15 cellular contexts compared by ENCODE assay signal in the genomic region with DNA sequence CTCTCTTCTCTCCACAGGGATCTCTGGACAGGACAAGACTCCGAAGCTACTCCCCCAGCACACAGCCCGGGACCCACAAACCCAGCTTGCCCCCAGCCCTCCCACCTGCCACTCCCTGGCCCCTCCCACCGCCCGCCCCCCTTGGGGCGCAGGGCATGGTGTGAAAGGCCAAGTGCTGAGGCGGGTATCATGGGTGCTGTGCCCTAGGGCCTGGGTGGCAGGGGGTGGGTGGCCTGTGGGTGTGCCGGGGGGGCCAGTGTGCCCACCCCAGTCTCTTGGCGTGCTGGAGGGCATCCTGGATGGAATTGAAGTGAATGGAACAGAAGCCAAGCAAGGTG. TPM values are rescaled to one million over a fixed set of nuclear protein-coding genes. Genes with fewer than 3 reads are reported as not detected.
A peak's percentile ranks its signal among the peaks of the same experiment; 100 is the strongest.
DNase-seq lines count a peak whose midpoint lies in the region; ATAC-seq and TF ChIP-seq lines count a peak whose summit lies in the region.
"Had no signal": no experiment of that assay in that cellular context is flagged by ENCODE, and none has a peak within 500 bp of the region (broad histone marks: within the 10 kb centered on the region; RNA-seq: fewer than 3 reads in every experiment).

No MANE protein-coding gene starts in this region.

- DNase-seq in Peyer's patch (no peak), islet precursor cell (no peak), putamen (ENCODE audit: low spot score) (no peak), endodermal cell (no peak)
- DNase-seq: activated naive CD4-positive, alpha-beta T cell treated with Interleukin-2 at 50 U/mL for 16 hours; foreskin keratinocyte; kidney glomerular epithelial cell; NCI-H1105 treated with DMSO at 0.1 percent for 48 hours; occipital lobe; PC-3 had no signal

- 86 to 100% methylated on average over 1 to 8 of the region's 8 CpGs for WGBS in endodermal cell (ENCODE audit: insufficient coverage in 1 of 2, insufficient read length in 1 of 2), 2 experiments

- H3K27ac Mint-ChIP-seq in endodermal cell, result no peak overlapping the region
- H3K27ac Mint-ChIP-seq: T-helper 1 cell treated with Interleukin-12 subunit alpha and Interleukin-12 subunit beta and Interleukin-4 antibody, amounts not matched to agents 30 μg/mL and 1 μg/mL, for 36 hours had no signal

- no peak for TF ChIP-seq POLR2A in Peyer's patch (IDR thresholded peaks at IDR 0.05)

- H3K4me1 Mint-ChIP-seq in endodermal cell, result peaks cover 61% of the 10 kb centered on the region

- TF ChIP-seq CTCF in Peyer's patch (IDR thresholded peaks at IDR 0.05) (no peak), endodermal cell (conservative IDR thresholded peaks at IDR 0.05) (no peak)

- H3K9me3 ChIP-seq in Peyer's patch (no peaks in the 10 kb centered on the region), muscle layer of colon (ENCODE audit: low read length) (no peaks in the 10 kb centered on the region), endodermal cell (ENCODE audit: control insufficient read depth, low read length) (no peaks in the 10 kb centered on the region)

- H3K27ac ChIP-seq in Peyer's patch (peak overlapping the region; percentile 78 to 100 (median 94)), cingulate gyrus (ENCODE audit: low read depth, low read length) (peak overlapping the region; percentile 100), muscle layer of colon (ENCODE audit: low read depth, low read length) (peak overlapping the region; percentile 96), temporal lobe (ENCODE audit: low read depth, low read length) (peak overlapping the region; percentile 100), endodermal cell (ENCODE audit: low read depth, low read length) (no peak overlapping the region)
- H3K27ac ChIP-seq: foreskin keratinocyte had no signal

- peaks cover 6% of the 10 kb centered on the region for H3K36me3 Mint-ChIP-seq in endodermal cell (ENCODE audit: low read depth)

- no peak overlapping the region for H3K4me3 Mint-ChIP-seq in endodermal cell
- H3K4me3 Mint-ChIP-seq: T-helper 1 cell treated with Interleukin-12 subunit alpha and Interleukin-12 subunit beta and Interleukin-4 antibody, amounts not matched to agents 30 μg/mL and 1 μg/mL, for 36 hours had no signal

- peaks cover 36 to 80% (median 48%) of the 10 kb centered on the region in 4 donors for H3K4me1 ChIP-seq in Peyer's patch
- H3K4me1 ChIP-seq in muscle layer of colon (ENCODE audit: insufficient read depth, low read length), result peaks cover 84% of the 10 kb centered on the region
- peaks cover 47% of the 10 kb centered on the region for H3K4me1 ChIP-seq in endodermal cell (ENCODE audit: control insufficient read depth, insufficient read depth, low read length)

- H3K36me3 ChIP-seq in Peyer's patch (peaks cover 0 to 26% (median 0%) of the 10 kb centered on the region in 3 donors), muscle layer of colon (ENCODE audit: insufficient read depth, low read length) (peaks cover 35% of the 10 kb centered on the region), endodermal cell (ENCODE audit: control insufficient read depth, insufficient read depth, low read length) (no peaks in the 10 kb centered on the region)

- H3K27me3 ChIP-seq in Peyer's patch, result no peaks in the 10 kb centered on the region
- H3K27me3 ChIP-seq in muscle layer of colon (ENCODE audit: control insufficient read depth in 1 of 2, insufficient read depth in 2 of 2, low read length in 2 of 2), result no peaks in the 10 kb centered on the region
- no peaks in the 10 kb centered on the region for H3K27me3 ChIP-seq in endodermal cell (ENCODE audit: control insufficient read depth, insufficient read depth, low read length, poor library complexity, severe bottlenecking)
- H3K27me3 ChIP-seq: foreskin keratinocyte had no signal

- H3K9ac ChIP-seq in muscle layer of colon (ENCODE audit: low read length) (peak overlapping the region; percentile 38), endodermal cell (ENCODE audit: extremely low read depth, low read length, poor library complexity, severe bottlenecking) (no peak overlapping the region)

- no peak overlapping the region for H3K4me3 ChIP-seq in Peyer's patch
- no peak overlapping the region for H3K4me3 ChIP-seq in muscle layer of colon (ENCODE audit: low read depth in 1 of 2, low read length in 2 of 2)
- no peak overlapping the region for H3K4me3 ChIP-seq in endodermal cell (ENCODE audit: low read length)

- H3K9me3 Mint-ChIP-seq in endodermal cell, result no peaks in the 10 kb centered on the region
- H3K9me3 Mint-ChIP-seq: T-helper 1 cell treated with Interleukin-12 subunit alpha and Interleukin-12 subunit beta and Interleukin-4 antibody, amounts not matched to agents 30 μg/mL and 1 μg/mL, for 36 hours had no signal

- no peak for ATAC-seq in HG03342 (IDR thresholded peaks at IDR 0.05; ENCODE audit: unreplicated experiment)
- ATAC-seq: foreskin keratinocyte, PC-3 had no signal

- no peaks in the 10 kb centered on the region for H3K27me3 Mint-ChIP-seq in endodermal cell (ENCODE audit: insufficient read depth)

RNA-seq across cellular contexts. Expression of gene THRA, which starts 11.4 kb away (rescaled TPM):
- total RNA-seq in Peyer's patch (10 to 100 TPM; 43.4 to 80.5 (median 68.5) TPM), temporal lobe (109 TPM), endodermal cell (10 to 100 TPM; 12.7 to 14.4 TPM)
- polyA plus RNA-seq in endodermal cell (2013, experiment 1 of 2), result 16.0 TPM
- polyA plus RNA-seq in endodermal cell (2013, experiment 2 of 2), result 15.5 TPM

RNA-seq across cellular contexts. Expression of gene MED24, which starts 19.9 kb away (rescaled TPM):
- total RNA-seq in Peyer's patch, result 100 to 1,000 TPM in 3 of 4 donors, 10 to 100 TPM in 1; 77.9 to 176 (median 146) TPM
- 76.7 TPM for total RNA-seq in temporal lobe
- 100 to 1,000 TPM; 106 to 124 TPM for total RNA-seq in endodermal cell
- 119 TPM for polyA plus RNA-seq in endodermal cell (2013, experiment 1 of 2)
- polyA plus RNA-seq in endodermal cell (2013, experiment 2 of 2), result 101 TPM

RNA-seq across cellular contexts. Expression of gene NR1D1, which starts 26.2 kb away (rescaled TPM):
- total RNA-seq in Peyer's patch (10 to 100 TPM; 13.2 to 38.8 (median 18.9) TPM), temporal lobe (0.25 TPM), endodermal cell (1 to 10 TPM; 3.0 to 4.4 TPM)
- polyA plus RNA-seq in endodermal cell (2013, experiment 1 of 2), result 3.1 TPM
- 2.3 TPM for polyA plus RNA-seq in endodermal cell (2013, experiment 2 of 2)

RNA-seq across cellular contexts. Expression of gene MSL1, which starts 47.6 kb away (rescaled TPM):
- total RNA-seq in Peyer's patch (100 to 1,000 TPM in 3 of 4 donors, 10 to 100 TPM in 1; 86.3 to 207 (median 117) TPM), temporal lobe (81.9 TPM), endodermal cell (100 to 1,000 TPM in 1 of 2 donors, 10 to 100 TPM in 1; 95.4 to 108 TPM)
- 126 TPM for polyA plus RNA-seq in endodermal cell (2013, experiment 1 of 2)
- polyA plus RNA-seq in endodermal cell (2013, experiment 2 of 2), result 115 TPM

RNA-seq across cellular contexts. Expression of gene CSF3, which starts 58.9 kb away (rescaled TPM):
- total RNA-seq in Peyer's patch (not detected), temporal lobe (not detected), endodermal cell (not detected)
- polyA plus RNA-seq in endodermal cell (2013, experiment 1 of 2), result not detected
- not detected for polyA plus RNA-seq in endodermal cell (2013, experiment 2 of 2)
